In the genomic region with DNA sequence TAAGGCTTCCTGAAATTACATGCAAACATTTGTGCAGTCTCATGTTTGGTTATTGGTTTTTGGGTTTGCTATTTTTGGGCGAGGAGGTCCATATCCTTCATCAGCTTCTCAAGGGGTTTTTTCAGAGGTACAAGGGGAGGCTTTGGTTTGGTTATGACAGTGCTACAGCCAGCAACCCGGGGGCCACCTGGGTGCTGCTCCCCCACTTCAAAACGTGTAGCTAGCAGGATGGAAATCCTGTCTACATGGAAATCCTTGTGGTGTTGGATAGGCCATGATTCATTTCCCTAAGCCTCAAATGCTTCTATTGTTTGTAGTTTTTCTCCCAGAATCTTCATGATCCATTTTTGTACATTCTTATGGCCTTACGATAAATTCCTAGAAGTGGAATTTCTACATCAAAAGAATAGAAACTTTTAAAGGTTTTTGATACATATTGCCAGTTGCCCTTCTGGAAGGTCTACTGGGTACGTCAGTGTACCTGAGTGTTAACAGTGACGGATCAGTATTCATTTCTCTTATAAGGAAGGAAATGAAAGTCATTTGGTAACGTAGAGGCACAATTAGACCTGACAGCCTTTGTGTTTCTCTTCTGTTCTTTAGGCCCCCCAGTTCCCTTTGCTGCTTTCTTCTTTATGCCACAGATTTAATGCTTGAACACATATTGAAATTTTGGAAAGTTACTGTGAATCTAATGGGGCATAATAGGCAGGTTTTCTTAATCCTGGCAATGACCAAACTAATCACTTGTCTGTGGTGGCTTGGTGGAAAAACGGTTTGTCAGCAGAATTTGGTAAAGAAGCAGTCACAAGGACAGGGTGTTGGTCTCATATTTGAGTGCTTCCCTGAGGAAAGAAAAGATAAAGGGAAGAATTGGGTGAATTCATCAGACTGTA, we compare ENCODE assay signal across 13 cellular contexts.
DNase-seq lines count a peak whose midpoint lies in the region; ATAC-seq, FAIRE-seq and TF ChIP-seq lines count a peak whose summit lies in the region.
"Had no signal": no experiment of that assay in that cellular context is flagged by ENCODE, and none has a peak within 500 bp of the region (broad histone marks: within the 10 kb centered on the region; RNA-seq: fewer than 3 reads in every experiment).

No MANE protein-coding gene starts in this region.

- CTCF ChIA-PET in HepG2 (lab: Yijun Ruan, JAX; ENCODE audit: low intra/inter-chr PET ratio, low total read pairs) = no interaction called here

- H3K9ac ChIP-seq in HepG2 (ENCODE audit: insufficient read depth, low read depth, low read length) = no peak overlapping the region

- H3K4me1 Mint-ChIP-seq in glutamatergic neuron (ENCODE audit: low read depth, unreplicated experiment) (peaks cover 39% of the 10 kb centered on the region), T-helper 17 cell (peaks cover 40% of the 10 kb centered on the region)

- 77% methylated on average over 8 of the region's 8 CpGs for WGBS in HepG2 (ENCODE audit: low lambda C conversion rate)

- H3K4me1 ChIP-seq in ACC112 (ENCODE audit: control insufficient read depth, insufficient read depth, low read length, unreplicated experiment) = peaks cover 37% of the 10 kb centered on the region
- H3K4me1 ChIP-seq in HepG2 (ENCODE audit: insufficient read depth, low read length) = peaks cover 32% of the 10 kb centered on the region

- DNase-seq in HL-60 (ENCODE audit: low read depth in 1 of 2, low spot score in 1 of 2) (no peak), HepG2 (ENCODE audit: low spot score) (no peak), SK-N-DZ (ENCODE audit: low spot score) (no peak), glutamatergic neuron (no peak), NCI-H2196 treated with DMSO at 0.1 percent for 48 hours (lab: John Stamatoyannopoulos, UW; ENCODE audit: unreplicated experiment) (no peak), T-helper 17 cell (no peak)
- DNase-seq: activated CD8-positive, alpha-beta memory T cell treated with anti-CD3 and anti-CD28 coated beads, Interleukin-2, amount 50 U/mL, for 4 hours; KBM-7; naive thymus-derived CD8-positive, alpha-beta T cell; stimulated activated naive CD4-positive, alpha-beta T cell treated with Interleukin-2 at 50 U/mL for 16 hours had no signal

- no peak for TF ChIP-seq POLR2A in HepG2 (IDR thresholded peaks at IDR 0.05; ENCODE audit: insufficient read depth in 1 of 2, low read depth in 2 of 2, low read length in 2 of 2)

- H3K36me3 Mint-ChIP-seq in glutamatergic neuron (ENCODE audit: unreplicated experiment) (no peaks in the 10 kb centered on the region), T-helper 17 cell (ENCODE audit: low read depth) (no peaks in the 10 kb centered on the region)

- H3K4me2 ChIP-seq in HepG2 (ENCODE audit: low read depth, low read length) = no peak overlapping the region

- no peak overlapping the region for H3K4me3 ChIP-seq in ACC112 (ENCODE audit: low read depth, low read length)
- H3K4me3 ChIP-seq in HL-60 (replicated peaks; ENCODE audit: insufficient read depth, low read length) = no peak overlapping the region
- H3K4me3 ChIP-seq in HepG2 (replicated peaks in 1 of 3; ENCODE audit: insufficient read depth in 1 of 3, low read depth in 2 of 3, low read length in 3 of 3) = no peak overlapping the region

- H3K36me3 ChIP-seq in ACC112 (ENCODE audit: insufficient read depth, low read length) (no peaks in the 10 kb centered on the region), HepG2 (replicated peaks in 1 of 2; ENCODE audit: control insufficient read depth in 1 of 2, insufficient read depth in 2 of 2, low read length in 2 of 2) (no peaks in the 10 kb centered on the region)

- in situ Hi-C loops in HepG2 (cut with HindIII; ENCODE audit: extremely low pct_ligation_motif_present, low pct_unique_long_range_greater_than_20kb) = no loop called here

- POLR2A ChIA-PET in HepG2 (lab: Yijun Ruan, JAX) = no interaction called here

- FAIRE-seq in HepG2 (lab: Jason Lieb, UNC) = no peak
- FAIRE-seq: D721Med had no signal

- no peaks in the 10 kb centered on the region for H3K27me3 ChIP-seq in ACC112 (ENCODE audit: insufficient read depth, low read length)
- no peaks in the 10 kb centered on the region for H3K27me3 ChIP-seq in HL-60 (ENCODE audit: insufficient read depth, poor library complexity, severe bottlenecking)
- no peaks in the 10 kb centered on the region for H3K27me3 ChIP-seq in HepG2 (ENCODE audit: control insufficient read depth in 1 of 2, insufficient read depth in 2 of 2, low read length in 2 of 2)

- no peaks in the 10 kb centered on the region; the same call in 1 of the 2 replicates for H4K20me1 ChIP-seq in HepG2 (ENCODE audit: insufficient read depth, low read length)

- H3K27me3 Mint-ChIP-seq in glutamatergic neuron (ENCODE audit: unreplicated experiment) (no peaks in the 10 kb centered on the region), T-helper 17 cell (no peaks in the 10 kb centered on the region)
- H3K27me3 Mint-ChIP-seq: naive thymus-derived CD8-positive, alpha-beta T cell had no signal

- ATAC-seq in GM18511 (IDR thresholded peaks at IDR 0.05; ENCODE audit: unreplicated experiment) (peak; percentile 54), HepG2 (no peak), T-helper 17 cell (no peak)
- ATAC-seq: naive thymus-derived CD8-positive, alpha-beta T cell had no signal

- H3K9me3 ChIP-seq in HepG2 (ENCODE audit: low read length) (no peaks in the 10 kb centered on the region), T-helper 17 cell (ENCODE audit: control insufficient read depth, low read length, poor library complexity, severe bottlenecking) (no peaks in the 10 kb centered on the region)

- H2AFZ ChIP-seq in ACC112 (ENCODE audit: low read length, unreplicated experiment) = no peak overlapping the region
- H2AFZ ChIP-seq in HepG2 (ENCODE audit: low read length) = no peak overlapping the region

- BruUV-seq in HepG2 (replicated peaks; lab: Mats Ljungman, UMichigan) = no TSS peak

- peaks cover 5% of the 10 kb centered on the region for H3K9me3 Mint-ChIP-seq in glutamatergic neuron (ENCODE audit: unreplicated experiment)
- H3K9me3 Mint-ChIP-seq: naive thymus-derived CD8-positive, alpha-beta T cell had no signal

- no peak overlapping the region for H3K27ac Mint-ChIP-seq in glutamatergic neuron (ENCODE audit: unreplicated experiment)
- no peak overlapping the region for H3K27ac Mint-ChIP-seq in T-helper 17 cell

- H3K27ac ChIP-seq in ACC112 (ENCODE audit: low read depth, low read length) (peak overlapping the region; percentile 42; the same call in 1 of the 2 replicates), HL-60 (replicated peaks) (peak overlapping the region; percentile 69; the same call in 1 of the 2 replicates), HepG2 (ENCODE audit: extremely low read length, insufficient read depth, low read length) (no peak overlapping the region)

- TF ChIP-seq RAD21 in HepG2 (CRISPR knock-in tag; IDR thresholded peaks at IDR 0.05) = no peak

- H3K4me3 Mint-ChIP-seq in glutamatergic neuron (ENCODE audit: unreplicated experiment) (no peak overlapping the region), T-helper 17 cell (no peak overlapping the region)

- no peak for TF ChIP-seq CTCF in HL-60 (IDR thresholded peaks at IDR 0.05; ENCODE audit: insufficient read depth, low read length)
- no peak for TF ChIP-seq CTCF in HepG2 (CRISPR knock-in tag; IDR thresholded peaks at IDR 0.05)
- no peak for TF ChIP-seq CTCF in glutamatergic neuron (IDR thresholded peaks at IDR 0.05; ENCODE audit: partially characterized antibody, unreplicated experiment)

- no peak for TF ChIP-seq EP300 in HepG2 (IDR thresholded peaks at IDR 0.05; ENCODE audit: low read depth in 2 of 2, low read length in 2 of 2)
- no peak for TF ChIP-seq EP300 in HepG2 (CRISPR knock-in tag; IDR thresholded peaks at IDR 0.05; ENCODE audit: borderline replicate concordance)

- intact Hi-C loops in HepG2 (cut with micrococcal nuclease; ENCODE audit: unreplicated experiment) = no loop called here

- H3K79me2 ChIP-seq in ACC112 (ENCODE audit: control insufficient read depth, insufficient read depth, low read length, unreplicated experiment) (peaks cover 63% of the 10 kb centered on the region), HepG2 (ENCODE audit: insufficient read depth, low read length) (peaks cover 13% of the 10 kb centered on the region)

TF ChIP-seq in HepG2, 621 proteins besides CTCF, POLR2A, EP300 and RAD21:
- TF ChIP-seq MAFK (conservative IDR thresholded peaks at IDR 0.05 in 1 of 2, IDR thresholded peaks at IDR 0.05 in 1 of 2; ENCODE audit: low read length in 2 of 2) (peak; percentile 72 to 83), YEATS4 (CRISPR knock-in tag; IDR thresholded peaks at IDR 0.05; ENCODE audit: borderline replicate concordance) (no peak), MAFF (IDR thresholded peaks at IDR 0.05; ENCODE audit: low read depth, low read length) (peak; percentile 62), ZNF143 (CRISPR knock-in tag; IDR thresholded peaks at IDR 0.05) (no peak)
